In genomic region chr20:22586645-22587310, GRCh38 we compare ENCODE assay signal across 9 cellular contexts. TPM values are rescaled to one million over a fixed set of nuclear protein-coding genes. Genes with fewer than 3 reads are reported as not detected.
DNase-seq lines count a peak whose midpoint lies in the region; TF ChIP-seq lines count a peak whose summit lies in the region.
"Had no signal": no experiment of that assay in that cellular context is flagged by ENCODE, and none has a peak within 500 bp of the region (broad histone marks: within the 10 kb centered on the region; RNA-seq: fewer than 3 reads in every experiment).

No MANE protein-coding gene starts in this region.

- H3K4me2 ChIP-seq in PC-9, result no peak overlapping the region

- H3K27ac ChIP-seq in PC-9 (no peak overlapping the region), suprapubic skin (no peak overlapping the region)

- no TSS peak for BruUV-seq in PC-9 (replicated peaks; lab: Mats Ljungman, UMichigan)

- POLR2A ChIA-PET in PC-9 (lab: Charles Lee; ENCODE audit: unreplicated experiment), result no interaction called here

- 6% methylated on average over 25 of the region's 47 CpGs for WGBS in suprapubic skin

- no peak for TF ChIP-seq POLR2A in suprapubic skin (IDR thresholded peaks at IDR 0.05)

- no peak overlapping the region for H3K4me3 ChIP-seq in PC-9
- H3K4me3 ChIP-seq in suprapubic skin, result no peak overlapping the region

- CTCF ChIA-PET in PC-9 (lab: Charles Lee), result no interaction called here

- no peaks in the 10 kb centered on the region for H3K9me2 ChIP-seq in PC-9 (ENCODE audit: insufficient read depth)

- TF ChIP-seq CTCF in PC-9 (conservative IDR thresholded peaks at IDR 0.05), result peak; percentile 64
- peak in 1 of 2 donors; percentile 24 for TF ChIP-seq CTCF in suprapubic skin (IDR thresholded peaks at IDR 0.05)

- intact Hi-C loops in PC-9 (cut with micrococcal nuclease; ENCODE audit: unreplicated experiment), result loop anchor here (1.0 to 10.0 kb wide), 2 partner anchors 98 to 247 kb away; no protein-coding TSS in a partner anchor
- intact Hi-C loops in head of caudate nucleus (cut with DNase I), result no loop called here

- peak; percentile 66 to 70 for DNase-seq in NCI-H2081 (lab: John Stamatoyannopoulos, UW)
- no peak for DNase-seq in NCI-H2081 treated with DMSO at 0.1 percent for 48 hours (lab: John Stamatoyannopoulos, UW)
- no peak for DNase-seq in PC-9
- peak in 22 of 42 donors; percentile 2 to 70 (median 32) for DNase-seq in head of caudate nucleus
- DNase-seq in stimulated activated CD8-positive, alpha-beta memory T cell treated with anti-CD3 and anti-CD28 coated beads, Interleukin-4, amount 100 ng/mL, for 48 hours, result peak; percentile 60
- DNase-seq in NCI-H446 (lab: John Stamatoyannopoulos, UW), result no peak
- no peak for DNase-seq in activated gamma-delta T cell (lab: John Stamatoyannopoulos, UW)
- DNase-seq in suprapubic skin (ENCODE audit: low spot score in 2 of 2), result no peak
- DNase-seq: KG1 had no signal

- no peak for TF ChIP-seq EP300 in suprapubic skin (IDR thresholded peaks at IDR 0.05)

- no peaks in the 10 kb centered on the region for H3F3A ChIP-seq in PC-9 (ENCODE audit: insufficient read depth, low read depth)

- H3K79me2 ChIP-seq in PC-9 (ENCODE audit: low read depth), result no peaks in the 10 kb centered on the region

- no peaks in the 10 kb centered on the region for H4K20me1 ChIP-seq in PC-9 (ENCODE audit: insufficient read depth)

- H2AFZ ChIP-seq in PC-9, result no peak overlapping the region

- H3K27me3 ChIP-seq in PC-9 (ENCODE audit: insufficient read depth, low read depth) (no peaks in the 10 kb centered on the region), suprapubic skin (peaks cover 98% of the 10 kb centered on the region)

- no peaks in the 10 kb centered on the region for H3K9me3 ChIP-seq in PC-9 (ENCODE audit: insufficient read depth, low read depth)
- no peaks in the 10 kb centered on the region for H3K9me3 ChIP-seq in suprapubic skin

- H3K36me3 ChIP-seq in PC-9 (ENCODE audit: low read depth) (no peaks in the 10 kb centered on the region), suprapubic skin (no peaks in the 10 kb centered on the region)

- H3K4me1 ChIP-seq in PC-9 (replicated peaks; ENCODE audit: insufficient read depth) (no peaks in the 10 kb centered on the region), suprapubic skin (peaks cover 29% of the 10 kb centered on the region)

RNA-seq across cellular contexts. Expression of gene FOXA2, which starts 2.4 kb away (rescaled TPM):
- total RNA-seq in PC-9 (2021), result not detected in 2 replicates
- not detected for total RNA-seq in suprapubic skin

Comparison
In these comparisons a context has a peak if more than half of its experiments do, and no peak if none do; other contexts are left out.
1. DNase-seq: peak in NCI-H2081 (2 of 2), head of caudate nucleus (22 of 42) and stimulated activated CD8-positive, alpha-beta memory T cell treated with anti-CD3 and anti-CD28 coated beads, Interleukin-4, amount 100 ng/mL, for 48 hours (single experiment); none in NCI-H2081 treated with DMSO at 0.1 percent for 48 hours (single experiment), PC-9 (0 of 2), NCI-H446 (0 of 2), activated gamma-delta T cell (single experiment) and suprapubic skin (0 of 2).